Comparison of ENCODE assay signal across 13 cellular contexts in genomic region chr7:101018271-101019167, GRCh38. TPM values are rescaled to one million over a fixed set of nuclear protein-coding genes. Genes with fewer than 3 reads are reported as not detected.
DNase-seq lines count a peak whose midpoint lies in the region; ATAC-seq, FAIRE-seq and TF ChIP-seq lines count a peak whose summit lies in the region.
"Had no signal": no experiment of that assay in that cellular context is flagged by ENCODE, and none has a peak within 500 bp of the region (broad histone marks: within the 10 kb centered on the region; RNA-seq: fewer than 3 reads in every experiment).

No MANE protein-coding gene starts in this region.

- no peak for ATAC-seq in CD4-positive, alpha-beta T cell (ENCODE audit: poor library complexity)
- no peak for ATAC-seq in GM21447 (IDR thresholded peaks at IDR 0.05; ENCODE audit: unreplicated experiment)

- H3K9me3 ChIP-seq in CD4-positive, alpha-beta T cell (ENCODE audit: control insufficient read depth, low read length) = no peaks in the 10 kb centered on the region
- H3K9me3 ChIP-seq in mucosa of stomach (ENCODE audit: control insufficient read depth, low read length) = no peaks in the 10 kb centered on the region
- no peaks in the 10 kb centered on the region for H3K9me3 ChIP-seq in HAP-1
- H3K9me3 ChIP-seq in breast epithelium = no peaks in the 10 kb centered on the region
- H3K9me3 ChIP-seq: heart left ventricle, MG63 had no signal

- POLR2A ChIA-PET in CD4-positive, alpha-beta T cell (lab: Charles Lee) = no interaction called here

- H3K9ac ChIP-seq in mucosa of stomach (ENCODE audit: low read length) = peak overlapping the region; percentile 22

- no peak for TF ChIP-seq POLR2A in breast epithelium (IDR thresholded peaks at IDR 0.05)

- no peak overlapping the region for H3K4me3 ChIP-seq in mucosa of stomach (ENCODE audit: low read length)
- no peak overlapping the region for H3K4me3 ChIP-seq in HAP-1
- H3K4me3 ChIP-seq in breast epithelium = no peak overlapping the region
- H3K4me3 ChIP-seq: MG63 had no signal

- H3K4me1 Mint-ChIP-seq in CD4-positive, alpha-beta T cell (ENCODE audit: low read depth) = peaks cover 19% of the 10 kb centered on the region
- peaks cover 17% of the 10 kb centered on the region for H3K4me1 Mint-ChIP-seq in activated T-helper 2 cell treated with anti-CD3 and anti-CD28 coated beads, Interferon-gamma antibody, Interleukin-2, Interleukin-4, amounts not matched to agents 10 μg/mL and 5 μg/mL and 100 μg/mL, durations not matched to agents 14 hours and 24 hours and 36 hours (ENCODE audit: low read depth)

- intact Hi-C loops in CD4-positive, alpha-beta T cell (cut with DNase I, micrococcal nuclease) = no loop called here
- intact Hi-C loops in activated T-helper 2 cell treated with anti-CD3 and anti-CD28 coated beads, Interferon-gamma antibody, Interleukin-2, Interleukin-4, amounts not matched to agents 10 μg/mL and 5 μg/mL and 100 μg/mL, durations not matched to agents 14 hours and 24 hours and 36 hours (cut with micrococcal nuclease) = no loop called here
- intact Hi-C loops in breast epithelium (cut with DNase I; ENCODE audit: low total_unique reads) = no loop called here

- H3K36me3 Mint-ChIP-seq in CD4-positive, alpha-beta T cell (ENCODE audit: low read depth) = no peaks in the 10 kb centered on the region
- H3K36me3 Mint-ChIP-seq in activated T-helper 2 cell treated with anti-CD3 and anti-CD28 coated beads, Interferon-gamma antibody, Interleukin-2, Interleukin-4, amounts not matched to agents 10 μg/mL and 5 μg/mL and 100 μg/mL, durations not matched to agents 14 hours and 24 hours and 36 hours (ENCODE audit: low read depth) = no peaks in the 10 kb centered on the region

- peaks cover 25% of the 10 kb centered on the region for H3K27me3 Mint-ChIP-seq in CD4-positive, alpha-beta T cell
- H3K27me3 Mint-ChIP-seq in activated T-helper 2 cell treated with anti-CD3 and anti-CD28 coated beads, Interferon-gamma antibody, Interleukin-2, Interleukin-4, amounts not matched to agents 10 μg/mL and 5 μg/mL and 100 μg/mL, durations not matched to agents 14 hours and 24 hours and 36 hours (ENCODE audit: low read depth) = peaks cover 7% of the 10 kb centered on the region

- peak; percentile 35 for FAIRE-seq in GM19239 (lab: Jason Lieb, UNC)

- H3K36me3 ChIP-seq in mucosa of stomach (ENCODE audit: control insufficient read depth, insufficient read depth, low read length) (no peaks in the 10 kb centered on the region), HAP-1 (replicated peaks) (no peaks in the 10 kb centered on the region), breast epithelium (no peaks in the 10 kb centered on the region)
- H3K36me3 ChIP-seq: heart left ventricle, MG63 had no signal

- peaks cover 12% of the 10 kb centered on the region for H3K27me3 ChIP-seq in CD4-positive, alpha-beta T cell (ENCODE audit: control insufficient read depth, insufficient read depth, low read length)
- peaks cover 7% of the 10 kb centered on the region for H3K27me3 ChIP-seq in mucosa of stomach (ENCODE audit: control insufficient read depth, insufficient read depth, low read length)
- H3K27me3 ChIP-seq in HAP-1 (ENCODE audit: low read depth) = no peaks in the 10 kb centered on the region
- peaks cover 0 to 28% of the 10 kb centered on the region in 2 donors for H3K27me3 ChIP-seq in breast epithelium
- H3K27me3 ChIP-seq: MG63 had no signal

- H3K4me1 ChIP-seq in mucosa of stomach (ENCODE audit: control insufficient read depth, insufficient read depth, low read length) (peaks cover 38% of the 10 kb centered on the region), HAP-1 (no peaks in the 10 kb centered on the region), breast epithelium (no peaks in the 10 kb centered on the region)

- no peak for DNase-seq in CD4-positive, alpha-beta T cell
- DNase-seq in GM19239 (ENCODE audit: insufficient read length, low spot score) = no peak
- no peak for DNase-seq in activated T-helper 2 cell treated with anti-CD3 and anti-CD28 coated beads, Interferon-gamma antibody, Interleukin-2, Interleukin-4, amounts not matched to agents 10 μg/mL and 5 μg/mL and 100 μg/mL, durations not matched to agents 14 hours and 24 hours and 36 hours (ENCODE audit: low spot score)
- DNase-seq in HAP-1 (ENCODE audit: low spot score in 2 of 2) = no peak
- no peak for DNase-seq in breast epithelium (ENCODE audit: low spot score in 2 of 2)
- DNase-seq in AML-193 (lab: John Stamatoyannopoulos, UW) = no peak
- DNase-seq: activated CD4-positive, alpha-beta T cell treated with anti-CD3 and anti-CD28 coated beads, Interleukin-2, amount 50 U/mL, for 4 hours; DMS 273 treated with DMSO at 0.1 percent for 48 hours; MG63 had no signal

- in situ Hi-C loops in HAP-1 (cut with MboI; ENCODE audit: low sequenced_read_pairs) = no loop called here

- H3K9me3 Mint-ChIP-seq in CD4-positive, alpha-beta T cell = no peaks in the 10 kb centered on the region
- no peaks in the 10 kb centered on the region for H3K9me3 Mint-ChIP-seq in activated T-helper 2 cell treated with anti-CD3 and anti-CD28 coated beads, Interferon-gamma antibody, Interleukin-2, Interleukin-4, amounts not matched to agents 10 μg/mL and 5 μg/mL and 100 μg/mL, durations not matched to agents 14 hours and 24 hours and 36 hours

- H3K27ac Mint-ChIP-seq in CD4-positive, alpha-beta T cell = peak overlapping the region; percentile 66
- peak overlapping the region; percentile 70 for H3K27ac Mint-ChIP-seq in activated T-helper 2 cell treated with anti-CD3 and anti-CD28 coated beads, Interferon-gamma antibody, Interleukin-2, Interleukin-4, amounts not matched to agents 10 μg/mL and 5 μg/mL and 100 μg/mL, durations not matched to agents 14 hours and 24 hours and 36 hours

- no peak overlapping the region for H3K27ac ChIP-seq in CD4-positive, alpha-beta T cell (ENCODE audit: low read depth, low read length)
- H3K27ac ChIP-seq in breast epithelium = no peak overlapping the region

- CTCF ChIA-PET in CD4-positive, alpha-beta T cell (lab: Charles Lee) = no interaction called here

- H3K4me3 Mint-ChIP-seq in CD4-positive, alpha-beta T cell = peak overlapping the region; percentile 15
- peak overlapping the region; percentile 49 for H3K4me3 Mint-ChIP-seq in activated T-helper 2 cell treated with anti-CD3 and anti-CD28 coated beads, Interferon-gamma antibody, Interleukin-2, Interleukin-4, amounts not matched to agents 10 μg/mL and 5 μg/mL and 100 μg/mL, durations not matched to agents 14 hours and 24 hours and 36 hours (ENCODE audit: low read depth)

- TF ChIP-seq CTCF in CD4-positive, alpha-beta T cell (IDR thresholded peaks at IDR 0.05) = no peak
- no peak for TF ChIP-seq CTCF in breast epithelium (IDR thresholded peaks at IDR 0.05)

RNA-seq across cellular contexts. Expression of gene MUC17, which starts 1.4 kb away (rescaled TPM):
- total RNA-seq in CD4-positive, alpha-beta T cell = not detected
- total RNA-seq in activated T-helper 2 cell treated with anti-CD3 and anti-CD28 coated beads, Interferon-gamma antibody, Interleukin-2, Interleukin-4, amounts not matched to agents 10 μg/mL and 5 μg/mL and 100 μg/mL, durations not matched to agents 14 hours and 24 hours and 36 hours = not detected in 2 replicates
- under 1 TPM in 1 of 3 donors, not detected in 2; under 0.01 TPM for total RNA-seq in breast epithelium
- total RNA-seq: heart left ventricle, urinary bladder had no signal

RNA-seq across cellular contexts. Expression of gene MUC12, which starts 49.2 kb away (rescaled TPM):
- total RNA-seq in CD4-positive, alpha-beta T cell = under 1 TPM; 0.39 to 0.60 TPM
- total RNA-seq in activated T-helper 2 cell treated with anti-CD3 and anti-CD28 coated beads, Interferon-gamma antibody, Interleukin-2, Interleukin-4, amounts not matched to agents 10 μg/mL and 5 μg/mL and 100 μg/mL, durations not matched to agents 14 hours and 24 hours and 36 hours = 0.85 and 1.4 TPM in 2 replicates
- total RNA-seq in breast epithelium = 1 to 10 TPM in 2 of 3 donors, not detected in 1; 1.4 to 5.2 TPM
